In the genomic region with DNA sequence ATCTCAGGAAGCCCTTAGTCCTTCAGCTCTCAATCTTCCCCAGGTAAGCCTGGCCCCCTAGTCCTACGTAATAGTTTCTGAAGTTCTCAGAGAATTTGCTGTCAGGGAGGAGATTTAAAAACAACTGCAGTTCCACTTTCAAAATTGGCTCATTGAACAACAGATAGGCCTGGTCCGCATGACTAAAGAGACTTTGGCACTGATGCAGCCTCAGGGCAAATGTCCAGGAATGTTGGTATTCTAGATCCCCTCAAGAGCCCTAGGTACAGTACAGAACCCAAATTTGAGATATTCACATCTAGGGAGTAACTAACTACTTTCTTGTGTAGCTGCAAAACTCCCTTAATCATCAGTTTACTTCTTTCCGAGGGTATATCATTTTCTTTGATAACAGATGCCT, we compare ENCODE assay signal across 1 cellular context.
TF ChIP-seq lines count a peak whose summit lies in the region.

No MANE protein-coding gene starts in this region.

TF ChIP-seq in GM12878, 131 proteins besides CTCF, POLR2A, EP300 and RAD21 (continued from another document):
- TF ChIP-seq PAX5 (IDR thresholded peaks at IDR 0.05; ENCODE audit: borderline replicate concordance, low read depth, low read length) (no peak), CHD2 (IDR thresholded peaks at IDR 0.05; ENCODE audit: borderline replicate concordance, low read depth, low read length) (no peak), MYB (IDR thresholded peaks at IDR 0.05; ENCODE audit: borderline replicate concordance, low read depth, low read length) (no peak), NR2C1 (IDR thresholded peaks at IDR 0.05) (no peak), CBX5 (IDR thresholded peaks at IDR 0.05; ENCODE audit: low read depth) (no peak)
